Comparison of ENCODE assay signal across 1 cellular context in genomic region chr19:45884682-45885555, GRCh38.
A peak's percentile ranks its signal among the peaks of the same experiment; 100 is the strongest.
TF ChIP-seq lines count a peak whose summit lies in the region.

No MANE protein-coding gene starts in this region.

TF ChIP-seq in HepG2, 621 proteins besides CTCF, POLR2A, EP300 and RAD21 (continues in another document):
- TF ChIP-seq ZNF512 (CRISPR knock-in tag; IDR thresholded peaks at IDR 0.05) (no peak), ARNTL (CRISPR knock-in tag; IDR thresholded peaks at IDR 0.05) (no peak), FIP1L1 (IDR thresholded peaks at IDR 0.05; ENCODE audit: borderline replicate concordance, insufficient read depth, low read depth, low read length) (0 out of 2 replicates have a peak, but pooled peaks have one; percentile 30), HNRNPLL (IDR thresholded peaks at IDR 0.05; ENCODE audit: low read depth, low read length, poor library complexity, severe bottlenecking) (no peak), XBP1 (CRISPR knock-in tag; IDR thresholded peaks at IDR 0.05) (no peak), ZFP91 (CRISPR knock-in tag; IDR thresholded peaks at IDR 0.05; ENCODE audit: borderline replicate concordance) (peak; percentile 32), SKI (IDR thresholded peaks at IDR 0.05; ENCODE audit: partially characterized antibody) (no peak), ZNF180 (CRISPR knock-in tag; IDR thresholded peaks at IDR 0.05; ENCODE audit: borderline replicate concordance, low read depth) (no peak), ZNF576 (CRISPR knock-in tag; IDR thresholded peaks at IDR 0.05) (no peak), ZKSCAN8 (CRISPR knock-in tag; IDR thresholded peaks at IDR 0.05; ENCODE audit: borderline replicate concordance) (no peak), ZBTB25 (CRISPR knock-in tag; IDR thresholded peaks at IDR 0.05) (no peak), MTA1 (CRISPR knock-in tag; IDR thresholded peaks at IDR 0.05; ENCODE audit: borderline replicate concordance) (0 out of 2 replicates have a peak, but pooled peaks have one; percentile 11), ZNF580 (CRISPR knock-in tag; IDR thresholded peaks at IDR 0.05; ENCODE audit: borderline replicate concordance, low read depth) (no peak), ZNF382 (CRISPR knock-in tag; IDR thresholded peaks at IDR 0.05; ENCODE audit: borderline replicate concordance) (no peak), ZBTB34 (CRISPR knock-in tag; IDR thresholded peaks at IDR 0.05) (no peak), ZEB1 (IDR thresholded peaks at IDR 0.05; ENCODE audit: insufficient replicate concordance, low read depth) (no peak), ZBTB38 (CRISPR knock-in tag; IDR thresholded peaks at IDR 0.05) (peak; percentile 99), PPARG (CRISPR knock-in tag; conservative IDR thresholded peaks at IDR 0.05) (no peak), ZBTB4 (CRISPR knock-in tag; IDR thresholded peaks at IDR 0.05; ENCODE audit: borderline replicate concordance) (no peak; the same call in 1 of the 2 replicates), NFAT5 (CRISPR knock-in tag; IDR thresholded peaks at IDR 0.05) (no peak), MYPOP (CRISPR knock-in tag; IDR thresholded peaks at IDR 0.05) (no peak; the same call in 1 of the 2 replicates), ETS1 (CRISPR knock-in tag; IDR thresholded peaks at IDR 0.05) (0 out of 2 replicates have a peak, but pooled peaks have one; percentile 5), ZNF207 (IDR thresholded peaks at IDR 0.05; ENCODE audit: borderline replicate concordance) (no peak), ZNF790 (CRISPR knock-in tag; IDR thresholded peaks at IDR 0.05; ENCODE audit: borderline replicate concordance) (no peak), ZNF646 (CRISPR knock-in tag; IDR thresholded peaks at IDR 0.05) (no peak), SSRP1 (CRISPR knock-in tag; IDR thresholded peaks at IDR 0.05) (no peak), AGO2 (optimal IDR thresholded peaks at IDR 0.05; ENCODE audit: low read depth, low read length) (peak; percentile 92)
